In the genomic region with DNA sequence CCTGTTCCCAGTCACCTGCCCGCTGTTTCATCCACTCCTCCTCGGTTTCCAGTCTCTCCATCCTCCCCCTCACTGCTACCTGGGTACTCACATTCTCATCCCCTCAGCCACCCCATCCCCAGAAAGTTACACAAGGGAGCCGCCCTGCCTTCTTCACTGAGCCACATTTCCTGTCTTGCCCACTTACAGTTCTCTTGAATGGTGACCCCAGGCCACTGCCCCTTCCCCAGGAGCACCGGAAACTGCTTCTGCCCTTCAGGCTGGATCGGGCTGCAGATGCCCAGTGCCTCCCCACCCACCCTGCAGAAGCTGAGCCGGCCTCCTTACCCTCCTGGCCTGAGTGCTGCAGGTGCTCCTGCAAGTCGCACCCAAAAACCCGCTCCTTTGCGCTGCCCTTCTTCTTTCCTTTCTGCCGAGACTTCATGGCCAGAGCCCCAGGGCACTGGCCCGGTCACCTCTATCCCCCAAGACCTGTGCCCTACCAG, we compare ENCODE assay signal across 1 cellular context.
TF ChIP-seq lines count a peak whose summit lies in the region.

No MANE protein-coding gene starts in this region.

TF ChIP-seq in IMR-90, 13 proteins besides CTCF, POLR2A, EP300 and RAD21 (continued from another document):
- TF ChIP-seq, protein P1, sequence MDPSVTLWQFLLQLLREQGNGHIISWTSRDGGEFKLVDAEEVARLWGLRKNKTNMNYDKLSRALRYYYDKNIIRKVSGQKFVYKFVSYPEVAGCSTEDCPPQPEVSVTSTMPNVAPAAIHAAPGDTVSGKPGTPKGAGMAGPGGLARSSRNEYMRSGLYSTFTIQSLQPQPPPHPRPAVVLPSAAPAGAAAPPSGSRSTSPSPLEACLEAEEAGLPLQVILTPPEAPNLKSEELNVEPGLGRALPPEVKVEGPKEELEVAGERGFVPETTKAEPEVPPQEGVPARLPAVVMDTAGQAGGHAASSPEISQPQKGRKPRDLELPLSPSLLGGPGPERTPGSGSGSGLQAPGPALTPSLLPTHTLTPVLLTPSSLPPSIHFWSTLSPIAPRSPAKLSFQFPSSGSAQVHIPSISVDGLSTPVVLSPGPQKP (IDR thresholded peaks at IDR 0.05; ENCODE audit: borderline replicate concordance, low read depth, low read length) = no peak
- TF ChIP-seq CEBPB (IDR thresholded peaks at IDR 0.05; ENCODE audit: low read depth, low read length) = no peak
- no peak for TF ChIP-seq MXI1 (IDR thresholded peaks at IDR 0.05; ENCODE audit: borderline replicate concordance, low read depth, low read length)
- no peak for TF ChIP-seq RCOR1 (IDR thresholded peaks at IDR 0.05; ENCODE audit: insufficient replicate concordance, low read length)
- no peak for TF ChIP-seq FOS (IDR thresholded peaks at IDR 0.05; ENCODE audit: low read depth, low read length)
- TF ChIP-seq NFE2L2 (IDR thresholded peaks at IDR 0.05; ENCODE audit: low read depth, low read length) = no peak
- TF ChIP-seq MAFK (IDR thresholded peaks at IDR 0.05; ENCODE audit: low read depth, low read length) = no peak
- no peak for TF ChIP-seq RFX5 (IDR thresholded peaks at IDR 0.05; ENCODE audit: low read depth, low read length)
- no peak for TF ChIP-seq BHLHE40 (IDR thresholded peaks at IDR 0.05; ENCODE audit: low read depth, low read length)
- TF ChIP-seq, protein P2, sequence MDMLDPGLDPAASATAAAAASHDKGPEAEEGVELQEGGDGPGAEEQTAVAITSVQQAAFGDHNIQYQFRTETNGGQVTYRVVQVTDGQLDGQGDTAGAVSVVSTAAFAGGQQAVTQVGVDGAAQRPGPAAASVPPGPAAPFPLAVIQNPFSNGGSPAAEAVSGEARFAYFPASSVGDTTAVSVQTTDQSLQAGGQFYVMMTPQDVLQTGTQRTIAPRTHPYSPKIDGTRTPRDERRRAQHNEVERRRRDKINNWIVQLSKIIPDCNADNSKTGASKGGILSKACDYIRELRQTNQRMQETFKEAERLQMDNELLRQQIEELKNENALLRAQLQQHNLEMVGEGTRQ (IDR thresholded peaks at IDR 0.05; ENCODE audit: low read depth, low read length) = no peak
- TF ChIP-seq MAZ (IDR thresholded peaks at IDR 0.05; ENCODE audit: borderline replicate concordance, low read depth, low read length) = no peak
- no peak for TF ChIP-seq SMC3 (IDR thresholded peaks at IDR 0.05; ENCODE audit: low read depth, low read length)
